In genomic region chr13:104984296-104984818, GRCh38 we compare ENCODE assay signal across 8 cellular contexts.
A peak's percentile ranks its signal among the peaks of the same experiment; 100 is the strongest.
DNase-seq lines count a peak whose midpoint lies in the region; ATAC-seq lines count a peak whose summit lies in the region.

No MANE protein-coding gene starts in this region.

- peak overlapping the region; percentile 21 for H3K4me3 Mint-ChIP-seq in T-helper 17 cell
- H3K4me3 Mint-ChIP-seq in effector memory CD8-positive, alpha-beta T cell: peak overlapping the region in 1 of 2 donors; percentile 9

- ATAC-seq in GM19397 (IDR thresholded peaks at IDR 0.05; ENCODE audit: unreplicated experiment) (peak; percentile 78), HG03439 (IDR thresholded peaks at IDR 0.05; ENCODE audit: unreplicated experiment) (peak; percentile 86), T-helper 17 cell (peak; percentile 66), sciatic nerve (peak; percentile 83)
- ATAC-seq in effector memory CD8-positive, alpha-beta T cell (replicated peaks): peak; percentile 73

- H3K4me1 Mint-ChIP-seq in T-helper 17 cell: peaks cover 13% of the 10 kb centered on the region
- H3K4me1 Mint-ChIP-seq in effector memory CD8-positive, alpha-beta T cell (ENCODE audit: low read depth in 2 of 2): peaks cover 5 to 9% of the 10 kb centered on the region in 2 donors

- H3K27ac Mint-ChIP-seq in T-helper 17 cell: peak overlapping the region; percentile 10
- H3K27ac Mint-ChIP-seq in effector memory CD8-positive, alpha-beta T cell: peak overlapping the region in 1 of 2 donors; percentile 49

- H3K36me3 Mint-ChIP-seq in T-helper 17 cell (ENCODE audit: low read depth): no peaks in the 10 kb centered on the region
- no peaks in the 10 kb centered on the region for H3K36me3 Mint-ChIP-seq in effector memory CD8-positive, alpha-beta T cell (ENCODE audit: insufficient read depth)

- no peaks in the 10 kb centered on the region for H3K27me3 Mint-ChIP-seq in T-helper 17 cell
- no peaks in the 10 kb centered on the region for H3K27me3 Mint-ChIP-seq in effector memory CD8-positive, alpha-beta T cell

- H3K9me3 Mint-ChIP-seq in effector memory CD8-positive, alpha-beta T cell: peaks cover 0 to 1% of the 10 kb centered on the region in 2 donors

- intact Hi-C loops in sciatic nerve (cut with DNase I): loop anchor here (5.0 kb wide), 1 partner anchor 793 kb away; no protein-coding TSS in a partner anchor

- no peaks in the 10 kb centered on the region for H3K9me3 ChIP-seq in T-helper 17 cell (ENCODE audit: control insufficient read depth, low read length, poor library complexity, severe bottlenecking)

- DNase-seq in COLO668 (lab: John Stamatoyannopoulos, UW; ENCODE audit: unreplicated experiment) (peak; percentile 36), T-helper 17 cell (peak in 1 of 3 donors; percentile 6), sciatic nerve (ENCODE audit: low spot score) (peak; percentile 63), LoVo (ENCODE audit: low spot score) (no peak), putamen (ENCODE audit: low spot score) (no peak)
- peak in 2 of 3 experiments; percentile 15 to 21 for DNase-seq in effector memory CD8-positive, alpha-beta T cell

Comparison
In these comparisons a context has a peak if more than half of its experiments do, and no peak if none do; other contexts are left out.
1. DNase-seq: peak in COLO668 (single experiment), effector memory CD8-positive, alpha-beta T cell (2 of 3) and sciatic nerve (single experiment); none in LoVo (single experiment) and putamen (single experiment).
2. Peak in every context shown above with its lines, with median percentiles within 50 percentile points of each other: ATAC-seq.